ENCODE assay signal across 22 cellular contexts in the genomic region with DNA sequence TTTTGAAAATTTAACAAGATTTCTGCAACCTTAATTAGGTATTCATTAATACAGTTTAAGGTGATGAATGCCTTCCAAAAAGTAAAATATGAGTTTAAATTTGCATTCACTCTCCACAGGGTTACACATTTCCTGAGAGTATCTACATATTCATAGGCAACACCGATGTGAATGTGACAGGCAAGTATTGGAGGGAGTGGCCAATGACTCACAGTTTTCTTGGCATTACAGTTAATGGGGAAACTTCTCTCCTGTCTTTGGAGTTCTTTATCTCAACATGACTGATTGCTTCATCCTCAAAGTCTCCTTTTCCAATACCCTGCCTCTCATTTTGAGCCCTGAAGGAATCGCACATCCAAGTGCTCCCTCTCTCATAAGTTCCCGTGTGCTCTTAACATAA.
DNase-seq lines count a peak whose midpoint lies in the region; ATAC-seq and TF ChIP-seq lines count a peak whose summit lies in the region.
"Had no signal": no experiment of that assay in that cellular context is flagged by ENCODE, and none has a peak within 500 bp of the region (broad histone marks: within the 10 kb centered on the region; RNA-seq: fewer than 3 reads in every experiment).

No MANE protein-coding gene starts in this region.

- H3K36me3 ChIP-seq in RWPE2 (ENCODE audit: low read depth) = no peaks in the 10 kb centered on the region
- H3K36me3 ChIP-seq: SJSA1 had no signal

- no peak overlapping the region for H3K4me3 Mint-ChIP-seq in activated CD8-positive, alpha-beta T cell treated with anti-CD3 and anti-CD28 coated beads, Interleukin-2, amount 10 ng/mL, durations not matched to agents 7 days and 5 days
- no peak overlapping the region for H3K4me3 Mint-ChIP-seq in naive thymus-derived CD8-positive, alpha-beta T cell
- H3K4me3 Mint-ChIP-seq: B cell had no signal

- DNase-seq in RWPE2 (ENCODE audit: low spot score) (no peak), epithelial cell of esophagus (ENCODE audit: low read depth) (peak; percentile 69), kidney tubule cell (ENCODE audit: low spot score) (peak; percentile 34), DMS153 (lab: John Stamatoyannopoulos, UW) (no peak), cortex of kidney (lab: John Stamatoyannopoulos, UW) (no peak)
- no peak for DNase-seq in activated CD8-positive, alpha-beta T cell treated with anti-CD3 and anti-CD28 coated beads, Interleukin-2, amount 10 ng/mL, durations not matched to agents 7 days and 5 days
- DNase-seq in naive thymus-derived CD8-positive, alpha-beta T cell = no peak
- DNase-seq: DMS79 treated with DMSO at 0.1 percent for 48 hours, GOT3, HCEC 1CT, NCI-H1417, NCI-H1694 treated with DMSO at 0.1 percent for 48 hours, NCI-H2081 treated with DMSO at 0.1 percent for 48 hours, NCI-H2171 treated with DMSO at 0.1 percent for 48 hours, NCI-H524 treated with DMSO at 0.1 percent for 48 hours, NCI-H82 had no signal

- TF ChIP-seq CTCF in RWPE2 (IDR thresholded peaks at IDR 0.05; ENCODE audit: poor library complexity, severe bottlenecking) = no peak
- TF ChIP-seq CTCF in epithelial cell of esophagus (IDR thresholded peaks at IDR 0.05; ENCODE audit: insufficient read depth, low read depth, low read length, missing control alignments) = no peak

- H3K27ac ChIP-seq in RWPE2 (ENCODE audit: poor library complexity, severe bottlenecking) = no peak overlapping the region
- H3K27ac ChIP-seq: A549, SJSA1 had no signal

- H3K4me1 ChIP-seq in RWPE2 (ENCODE audit: insufficient read depth, poor library complexity, severe bottlenecking) = peaks cover 3% of the 10 kb centered on the region
- H3K4me1 ChIP-seq: A549, SJSA1 had no signal

- H3K9me3 Mint-ChIP-seq in activated CD8-positive, alpha-beta T cell treated with anti-CD3 and anti-CD28 coated beads, Interleukin-2, amount 10 ng/mL, durations not matched to agents 7 days and 5 days (ENCODE audit: insufficient read depth) = peaks cover 6% of the 10 kb centered on the region
- H3K9me3 Mint-ChIP-seq in naive thymus-derived CD8-positive, alpha-beta T cell = peaks cover 0 to 11% (median 3%) of the 10 kb centered on the region in 9 donors

- peak; percentile 52 for ATAC-seq in GM19463 (IDR thresholded peaks at IDR 0.05; ENCODE audit: unreplicated experiment)
- ATAC-seq in RWPE2 (ENCODE audit: low read depth) = peak; percentile 75
- no peak for ATAC-seq in activated CD8-positive, alpha-beta T cell treated with anti-CD3 and anti-CD28 coated beads, Interleukin-2, amount 10 ng/mL, durations not matched to agents 7 days and 5 days
- no peak for ATAC-seq in naive thymus-derived CD8-positive, alpha-beta T cell
- ATAC-seq: A549, Right ventricle myocardium inferior had no signal

- H3K4me3 ChIP-seq in RWPE2 (ENCODE audit: severe bottlenecking) (no peak overlapping the region), epithelial cell of esophagus (ENCODE audit: low read length) (no peak overlapping the region)
- H3K4me3 ChIP-seq: A549, SJSA1 had no signal

- POLR2A ChIA-PET in activated CD8-positive, alpha-beta T cell treated with anti-CD3 and anti-CD28 coated beads, Interleukin-2, amount 10 ng/mL, durations not matched to agents 7 days and 5 days (lab: Charles Lee) = no interaction called here
- POLR2A ChIA-PET in naive thymus-derived CD8-positive, alpha-beta T cell (lab: Charles Lee) = no interaction called here

- H3K27me3 ChIP-seq in RWPE2 (ENCODE audit: insufficient read depth, poor library complexity, severe bottlenecking) = no peaks in the 10 kb centered on the region
- H3K27me3 ChIP-seq: SJSA1 had no signal

- no peaks in the 10 kb centered on the region for H3K27me3 Mint-ChIP-seq in activated CD8-positive, alpha-beta T cell treated with anti-CD3 and anti-CD28 coated beads, Interleukin-2, amount 10 ng/mL, durations not matched to agents 7 days and 5 days (ENCODE audit: low read depth)
- H3K27me3 Mint-ChIP-seq in naive thymus-derived CD8-positive, alpha-beta T cell = peaks cover 0 to 27% (median 12%) of the 10 kb centered on the region in 5 donors

- H3K9me3 ChIP-seq in RWPE2 (ENCODE audit: severe bottlenecking) = no peaks in the 10 kb centered on the region
- H3K9me3 ChIP-seq: SJSA1 had no signal

- CTCF ChIA-PET in activated CD8-positive, alpha-beta T cell treated with anti-CD3 and anti-CD28 coated beads, Interleukin-2, amount 10 ng/mL, durations not matched to agents 7 days and 5 days (lab: Charles Lee) = no interaction called here

- H3K4me1 Mint-ChIP-seq in activated CD8-positive, alpha-beta T cell treated with anti-CD3 and anti-CD28 coated beads, Interleukin-2, amount 10 ng/mL, durations not matched to agents 7 days and 5 days (ENCODE audit: low read depth) = no peaks in the 10 kb centered on the region
- H3K4me1 Mint-ChIP-seq in naive thymus-derived CD8-positive, alpha-beta T cell = peaks cover 0 to 4% (median under 1%) of the 10 kb centered on the region in 4 donors
- H3K4me1 Mint-ChIP-seq: B cell, CD14-positive monocyte had no signal

- no peak overlapping the region for H3K27ac Mint-ChIP-seq in activated CD8-positive, alpha-beta T cell treated with anti-CD3 and anti-CD28 coated beads, Interleukin-2, amount 10 ng/mL, durations not matched to agents 7 days and 5 days
- no peak overlapping the region for H3K27ac Mint-ChIP-seq in naive thymus-derived CD8-positive, alpha-beta T cell
- H3K27ac Mint-ChIP-seq: B cell, CD14-positive monocyte had no signal

- peaks cover 3% of the 10 kb centered on the region for H3K36me3 Mint-ChIP-seq in activated CD8-positive, alpha-beta T cell treated with anti-CD3 and anti-CD28 coated beads, Interleukin-2, amount 10 ng/mL, durations not matched to agents 7 days and 5 days (ENCODE audit: low read depth)
- H3K36me3 Mint-ChIP-seq in naive thymus-derived CD8-positive, alpha-beta T cell = no peaks in the 10 kb centered on the region
- H3K36me3 Mint-ChIP-seq: CD14-positive monocyte had no signal

Comparison
In these comparisons a context has a peak if more than half of its experiments do, and no peak if none do; other contexts are left out.
1. ATAC-seq: peak in GM19463 (single experiment) and RWPE2 (single experiment); none in activated CD8-positive, alpha-beta T cell treated with anti-CD3 and anti-CD28 coated beads, Interleukin-2, amount 10 ng/mL, durations not matched to agents 7 days and 5 days (single experiment) and naive thymus-derived CD8-positive, alpha-beta T cell (0 of 2).
2. DNase-seq: peak in epithelial cell of esophagus (single experiment) and kidney tubule cell (single experiment); none in RWPE2 (single experiment), DMS153 (single experiment), cortex of kidney (single experiment), activated CD8-positive, alpha-beta T cell treated with anti-CD3 and anti-CD28 coated beads, Interleukin-2, amount 10 ng/mL, durations not matched to agents 7 days and 5 days (single experiment) and naive thymus-derived CD8-positive, alpha-beta T cell (0 of 10).